1 cellular context compared by ENCODE assay signal in genomic region chr20:3846378-3846739, GRCh38.
TF ChIP-seq lines count a peak whose summit lies in the region.

No MANE protein-coding gene starts in this region.

TF ChIP-seq in HepG2, 621 proteins besides CTCF, POLR2A, EP300 and RAD21 (continued from another document and continues in another):
- no peak; the same call in 1 of the 2 replicates for TF ChIP-seq AHDC1 (CRISPR knock-in tag; IDR thresholded peaks at IDR 0.05; ENCODE audit: borderline replicate concordance)
- TF ChIP-seq ARNT2 (CRISPR knock-in tag; IDR thresholded peaks at IDR 0.05; ENCODE audit: low read depth), result no peak; the same call in 1 of the 2 replicates
- peak; percentile 94; the same call in 1 of the 2 replicates for TF ChIP-seq ETS1 (CRISPR knock-in tag; IDR thresholded peaks at IDR 0.05)
- no peak for TF ChIP-seq ZNF543 (CRISPR knock-in tag; IDR thresholded peaks at IDR 0.05)
- TF ChIP-seq ZNF564 (CRISPR knock-in tag; IDR thresholded peaks at IDR 0.05), result peak; percentile 92; the same call in 1 of the 2 replicates
- TF ChIP-seq GPBP1L1 (CRISPR knock-in tag; IDR thresholded peaks at IDR 0.05), result no peak
- no peak for TF ChIP-seq ATF4 (CRISPR knock-in tag; IDR thresholded peaks at IDR 0.05)
- no peak for TF ChIP-seq FOSL1 (CRISPR knock-in tag; IDR thresholded peaks at IDR 0.05; ENCODE audit: borderline replicate concordance)
- no peak for TF ChIP-seq CBX5 (CRISPR knock-in tag; IDR thresholded peaks at IDR 0.05; ENCODE audit: borderline replicate concordance)
- no peak for TF ChIP-seq CBX1 (IDR thresholded peaks at IDR 0.05; ENCODE audit: low read depth)
- TF ChIP-seq TBP (CRISPR knock-in tag; IDR thresholded peaks at IDR 0.05), result no peak
- TF ChIP-seq TP53 (CRISPR knock-in tag; conservative IDR thresholded peaks at IDR 0.05), result peak; percentile 71
- no peak for TF ChIP-seq ZSCAN30 (CRISPR knock-in tag; IDR thresholded peaks at IDR 0.05)
- TF ChIP-seq NFYB (CRISPR knock-in tag; IDR thresholded peaks at IDR 0.05), result no peak
- no peak for TF ChIP-seq DRAP1 (CRISPR knock-in tag; IDR thresholded peaks at IDR 0.05)
- no peak for TF ChIP-seq GATAD2A (CRISPR knock-in tag; IDR thresholded peaks at IDR 0.05)
- no peak; the same call in 1 of the 2 replicates for TF ChIP-seq KDM4B (CRISPR knock-in tag; IDR thresholded peaks at IDR 0.05)
- no peak for TF ChIP-seq NFRKB (IDR thresholded peaks at IDR 0.05)
- no peak for TF ChIP-seq ZNF343 (CRISPR knock-in tag; IDR thresholded peaks at IDR 0.05)
- no peak for TF ChIP-seq MXI1 (IDR thresholded peaks at IDR 0.05; ENCODE audit: borderline replicate concordance, low read depth, low read length)
- no peak for TF ChIP-seq ARHGAP35 (CRISPR knock-in tag; IDR thresholded peaks at IDR 0.05; ENCODE audit: borderline replicate concordance)
- TF ChIP-seq ZNF724P (CRISPR knock-in tag; IDR thresholded peaks at IDR 0.05; ENCODE audit: borderline replicate concordance), result no peak
- no peak for TF ChIP-seq REL (CRISPR knock-in tag; conservative IDR thresholded peaks at IDR 0.05)
- peak; percentile 23; the same call in 1 of the 2 replicates for TF ChIP-seq ZNF431 (CRISPR knock-in tag; IDR thresholded peaks at IDR 0.05; ENCODE audit: borderline replicate concordance, low read depth)
- no peak for TF ChIP-seq ZNF414 (CRISPR knock-in tag; IDR thresholded peaks at IDR 0.05)
- no peak for TF ChIP-seq NFIB (CRISPR knock-in tag; IDR thresholded peaks at IDR 0.05; ENCODE audit: borderline replicate concordance)
- TF ChIP-seq ZNF674 (CRISPR knock-in tag; IDR thresholded peaks at IDR 0.05; ENCODE audit: low read depth), result 0 out of 2 replicates have a peak, but pooled peaks have one; percentile 19
- no peak for TF ChIP-seq DMTF1 (CRISPR knock-in tag; IDR thresholded peaks at IDR 0.05)
- TF ChIP-seq REPIN1 (CRISPR knock-in tag; IDR thresholded peaks at IDR 0.05; ENCODE audit: borderline replicate concordance, low read depth), result no peak
- TF ChIP-seq MBNL3 (CRISPR knock-in tag; conservative IDR thresholded peaks at IDR 0.05), result no peak
- no peak for TF ChIP-seq NONO (IDR thresholded peaks at IDR 0.05)
- no peak for TF ChIP-seq NONO (CRISPR knock-in tag; conservative IDR thresholded peaks at IDR 0.05)
- TF ChIP-seq KLF9 (CRISPR knock-in tag; IDR thresholded peaks at IDR 0.05; ENCODE audit: low read depth), result no peak
- no peak for TF ChIP-seq PHF20 (CRISPR knock-in tag; IDR thresholded peaks at IDR 0.05)
- no peak for TF ChIP-seq ZNF292 (CRISPR knock-in tag; IDR thresholded peaks at IDR 0.05; ENCODE audit: borderline replicate concordance, low read depth)
- TF ChIP-seq SOX6 (IDR thresholded peaks at IDR 0.05), result no peak
- 0 out of 2 replicates have a peak, but pooled peaks have one; percentile 6 for TF ChIP-seq SOX6 (CRISPR knock-in tag; IDR thresholded peaks at IDR 0.05)
- TF ChIP-seq ZNF34 (CRISPR knock-in tag; IDR thresholded peaks at IDR 0.05; ENCODE audit: borderline replicate concordance), result no peak
- no peak for TF ChIP-seq ZNF609 (CRISPR knock-in tag; IDR thresholded peaks at IDR 0.05; ENCODE audit: borderline replicate concordance)
- TF ChIP-seq MED8 (CRISPR knock-in tag; IDR thresholded peaks at IDR 0.05; ENCODE audit: insufficient replicate concordance), result no peak
- peak; percentile 35; the same call in 1 of the 2 replicates for TF ChIP-seq ISL2 (CRISPR knock-in tag; IDR thresholded peaks at IDR 0.05)
- no peak for TF ChIP-seq HMGA1 (CRISPR knock-in tag; conservative IDR thresholded peaks at IDR 0.05)
- TF ChIP-seq ZNF615 (CRISPR knock-in tag; IDR thresholded peaks at IDR 0.05; ENCODE audit: borderline replicate concordance), result no peak
- no peak for TF ChIP-seq MAFK (conservative IDR thresholded peaks at IDR 0.05 in 1 of 2, IDR thresholded peaks at IDR 0.05 in 1 of 2; ENCODE audit: low read length in 2 of 2)
- TF ChIP-seq KLF15 (CRISPR knock-in tag; IDR thresholded peaks at IDR 0.05; ENCODE audit: borderline replicate concordance), result no peak; the same call in 1 of the 2 replicates
- TF ChIP-seq HOXA3 (CRISPR knock-in tag; IDR thresholded peaks at IDR 0.05), result peak; percentile 63; the same call in 1 of the 2 replicates
- TF ChIP-seq HHEX (CRISPR knock-in tag; IDR thresholded peaks at IDR 0.05), result no peak
